ENCODE assay signal across 15 cellular contexts in the genomic region with DNA sequence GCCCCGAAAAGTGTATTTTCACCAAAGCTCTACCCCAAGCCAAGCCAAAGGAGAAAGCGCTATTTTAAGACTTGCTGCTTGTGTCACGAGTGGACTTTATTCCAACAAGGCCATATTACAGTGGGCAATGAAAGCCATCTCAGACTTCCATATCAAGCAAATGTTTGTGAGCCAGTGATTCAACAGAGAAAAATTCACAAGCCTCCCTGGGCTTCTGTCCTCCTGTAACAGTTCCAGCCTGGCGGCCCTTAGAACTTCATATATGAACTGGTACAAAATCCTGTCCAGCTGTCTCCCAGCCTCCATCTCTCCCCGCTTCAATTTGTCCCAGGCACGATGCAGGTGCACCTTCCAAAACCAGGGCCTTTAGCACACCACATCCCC. TPM values are rescaled to one million over a fixed set of nuclear protein-coding genes. Genes with fewer than 3 reads are reported as not detected.
A peak's percentile ranks its signal among the peaks of the same experiment; 100 is the strongest.
DNase-seq lines count a peak whose midpoint lies in the region; ATAC-seq and TF ChIP-seq lines count a peak whose summit lies in the region.
"Had no signal": no experiment of that assay in that cellular context is flagged by ENCODE, and none has a peak within 500 bp of the region (broad histone marks: within the 10 kb centered on the region; RNA-seq: fewer than 3 reads in every experiment).

No MANE protein-coding gene starts in this region.

- WGBS in IMR-90 (ENCODE audit: extremely low coverage in 2 of 2, insufficient read length in 1 of 2), 2 experiments: 33% methylated on average over 1 of the region's 6 CpGs; no CpG with 5 or more reads in 1 of the 2 experiments

- POLR2A ChIA-PET in IMR-90 (lab: Charles Lee; ENCODE audit: unreplicated experiment): no interaction called here

- H3K4me1 ChIP-seq in IMR-90 (ENCODE audit: control insufficient read depth, insufficient read depth, low read length) (peaks cover 7% of the 10 kb centered on the region), muscle layer of duodenum (ENCODE audit: control insufficient read depth in 1 of 2, insufficient read depth in 2 of 2, low read length in 2 of 2) (peaks cover 0 to 16% of the 10 kb centered on the region in 2 donors), upper lobe of right lung (no peaks in the 10 kb centered on the region)
- H3K4me1 ChIP-seq: parathyroid adenoma had no signal

- intact Hi-C loops in IMR-90 (cut with micrococcal nuclease) (no loop called here), upper lobe of right lung (cut with DNase I) (no loop called here)

- dilution Hi-C loops in IMR-90 (cut with HindIII; ENCODE audit: low sequenced_read_pairs, unreplicated experiment): no loop called here

- peak; percentile 92 for ATAC-seq in IMR-90 (ENCODE audit: low read depth)
- peak; percentile 38 for ATAC-seq in upper lobe of right lung
- ATAC-seq: activated naive CD4-positive, alpha-beta T cell treated with anti-CD3 and anti-CD28 coated beads, Interleukin-2, amount 50 U/mL, for 72 hours; stimulated activated naive CD8-positive, alpha-beta T cell treated with anti-CD3 and anti-CD28 coated beads, Interleukin-15, Interleukin-2, amounts not matched to agents 100 U/mL and 50 U/mL, for 24 hours had no signal

- H3K9me1 ChIP-seq in IMR-90 (ENCODE audit: insufficient read depth, low read length): no peaks in the 10 kb centered on the region; the same call in 1 of the 2 replicates

- H2BK15ac ChIP-seq in IMR-90 (ENCODE audit: low read depth, low read length): no peak overlapping the region

- H3K9ac ChIP-seq in IMR-90 (ENCODE audit: low read depth, low read length): no peak overlapping the region
- H3K9ac ChIP-seq: parathyroid adenoma had no signal

- H3K27ac ChIP-seq in IMR-90 (ENCODE audit: insufficient read depth, low read length) (no peak overlapping the region), muscle layer of duodenum (ENCODE audit: low read length) (peak overlapping the region; percentile 51), upper lobe of right lung (no peak overlapping the region)
- H3K27ac ChIP-seq: parathyroid adenoma, SK-N-MC, WERI-Rb-1 had no signal

- no peak overlapping the region for H4K5ac ChIP-seq in IMR-90 (ENCODE audit: low read depth, low read length)

- H3K4me3 ChIP-seq in IMR-90 (ENCODE audit: insufficient read depth, low read depth, low read length) (no peak overlapping the region), muscle layer of duodenum (ENCODE audit: low read depth in 1 of 2, low read length in 2 of 2) (no peak overlapping the region), upper lobe of right lung (no peak overlapping the region)
- H3K4me3 ChIP-seq: SK-N-MC had no signal

- peak overlapping the region; percentile 42 for H2AK9ac ChIP-seq in IMR-90 (replicated peaks; ENCODE audit: low read depth, low read length, poor library complexity)

- peak overlapping the region; percentile 15; the same call in 1 of the 2 replicates for H4K91ac ChIP-seq in IMR-90 (ENCODE audit: insufficient read depth, low read depth, low read length)

- 0 out of 4 replicates have a peak overlapping the region, but pooled peaks of 1 of the 2 experiments have one; percentile 60 for H4K8ac ChIP-seq in IMR-90 (ENCODE audit: low read depth in 2 of 2, low read length in 2 of 2)

- H3K79me1 ChIP-seq in IMR-90 (ENCODE audit: low read depth in 1 of 2, low read length in 2 of 2): peaks cover 17 to 53% of the 10 kb centered on the region in 2 experiments

- no peak overlapping the region; the same call in 1 of the 2 replicates for H2BK20ac ChIP-seq in IMR-90 (ENCODE audit: low read depth, low read length)

- H3K18ac ChIP-seq in IMR-90 (ENCODE audit: low read depth, low read length): no peak overlapping the region

- H3K27me3 ChIP-seq in IMR-90 (ENCODE audit: control insufficient read depth, insufficient read depth, low read length): no peaks in the 10 kb centered on the region
- no peaks in the 10 kb centered on the region for H3K27me3 ChIP-seq in muscle layer of duodenum (ENCODE audit: low read depth, low read length)
- H3K27me3 ChIP-seq in upper lobe of right lung: no peaks in the 10 kb centered on the region

- H2BK120ac ChIP-seq in IMR-90 (ENCODE audit: low read depth, low read length): peak overlapping the region; percentile 43; the same call in 1 of the 2 replicates

- CTCF ChIA-PET in IMR-90 (lab: Yijun Ruan, JAX): no interaction called here

- in situ Hi-C loops in IMR-90 (cut with MboI; ENCODE audit: low sequenced_read_pairs): no loop called here

- no peak for TF ChIP-seq POLR2A in IMR-90 (IDR thresholded peaks at IDR 0.05; ENCODE audit: low read depth, low read length)

- H3K4ac ChIP-seq in IMR-90 (ENCODE audit: low read depth, low read length): peak overlapping the region; percentile 69; the same call in 1 of the 2 replicates

- H2AK5ac ChIP-seq in IMR-90 (ENCODE audit: low read depth, low read length): no peak overlapping the region

- H3K14ac ChIP-seq in IMR-90 (replicated peaks; ENCODE audit: low read depth, low read length): no peak overlapping the region

- no peak overlapping the region for H2AFZ ChIP-seq in IMR-90 (replicated peaks; ENCODE audit: low read length, poor library complexity)
- H2AFZ ChIP-seq: parathyroid adenoma had no signal

- no peak overlapping the region for H2BK5ac ChIP-seq in IMR-90 (ENCODE audit: low read depth, low read length, poor library complexity, severe bottlenecking)

- no peak overlapping the region; the same call in 1 of the 2 replicates for H3K56ac ChIP-seq in IMR-90 (ENCODE audit: extremely low read depth, insufficient read depth, low read length)

- TF ChIP-seq CTCF in IMR-90 (conservative IDR thresholded peaks at IDR 0.05; ENCODE audit: low read depth, low read length) (no peak), upper lobe of right lung (IDR thresholded peaks at IDR 0.05) (no peak)

- no TSS peak for BruUV-seq in IMR-90 (replicated peaks; lab: Mats Ljungman, UMichigan)

- peaks cover 6% of the 10 kb centered on the region; the same call in 1 of the 2 replicates for H4K20me1 ChIP-seq in IMR-90 (ENCODE audit: insufficient read depth, low read length)

- H3K23ac ChIP-seq in IMR-90 (ENCODE audit: low read depth, low read length): 0 out of 2 replicates have a peak overlapping the region, but pooled peaks have one; percentile 41

- H3K4me2 ChIP-seq in IMR-90 (ENCODE audit: low read depth, low read length): peak overlapping the region; percentile 26; the same call in 1 of the 2 replicates

- no peaks in the 10 kb centered on the region for H3K9me3 ChIP-seq in IMR-90 (ENCODE audit: control insufficient read depth, insufficient read depth, low read length)
- H3K9me3 ChIP-seq in muscle layer of duodenum (ENCODE audit: control insufficient read depth in 1 of 2, low read length in 2 of 2): no peaks in the 10 kb centered on the region
- no peaks in the 10 kb centered on the region for H3K9me3 ChIP-seq in upper lobe of right lung

- DNase-seq in IMR-90: peak; percentile 84
- peak; percentile 33 for DNase-seq in fibroblast of peridontal ligament (ENCODE audit: extremely low read depth)
- DNase-seq in upper lobe of right lung: no peak
- DNase-seq in activated CD4-positive, alpha-beta T cell treated with anti-CD3 and anti-CD28 coated beads, Interleukin-2, amount 50 U/mL, for 48 hours: no peak
- no peak for DNase-seq in iPS-NIHi11 (ENCODE audit: low spot score)
- no peak for DNase-seq in NCI-H446 (lab: John Stamatoyannopoulos, UW)
- DNase-seq: activated CD8-positive, alpha-beta memory T cell treated with anti-CD3 and anti-CD28 coated beads, Interleukin-2, amount 50 U/mL, for 4 hours; NCI-H2081 treated with DMSO at 0.1 percent for 48 hours; stimulated activated CD4-positive, alpha-beta T cell treated with anti-CD3 and anti-CD28 coated beads, Interleukin-4, amount 100 ng/mL, for 1 hour; stimulated activated naive CD8-positive, alpha-beta T cell treated with anti-CD3 and anti-CD28 coated beads, Interleukin-15, Interleukin-2, amounts not matched to agents 100 U/mL and 50 U/mL, for 24 hours; WERI-Rb-1 had no signal

- no peak for TF ChIP-seq RAD21 in IMR-90 (IDR thresholded peaks at IDR 0.05; ENCODE audit: low read length)

- peaks cover 3% of the 10 kb centered on the region for H3K36me3 ChIP-seq in IMR-90 (ENCODE audit: control insufficient read depth, insufficient read depth, low read length)
- no peaks in the 10 kb centered on the region for H3K36me3 ChIP-seq in muscle layer of duodenum (ENCODE audit: control insufficient read depth in 1 of 2, insufficient read depth in 2 of 2, low read length in 2 of 2)
- no peaks in the 10 kb centered on the region for H3K36me3 ChIP-seq in upper lobe of right lung
- H3K36me3 ChIP-seq: WERI-Rb-1 had no signal

TF ChIP-seq in IMR-90, 13 proteins besides CTCF, POLR2A, EP300 and RAD21:
- TF ChIP-seq NFE2L2 (IDR thresholded peaks at IDR 0.05; ENCODE audit: low read depth, low read length) (no peak), MAZ (IDR thresholded peaks at IDR 0.05; ENCODE audit: borderline replicate concordance, low read depth, low read length) (0 out of 2 replicates have a peak, but pooled peaks have one; percentile 1)

RNA-seq across cellular contexts. Expression of a gene that starts 11.2 kb away (rescaled TPM):
- 7.2 and 12.4 TPM in 2 replicates for total RNA-seq in IMR-90 (2012; rRNA removed)
- 6.2 and 6.5 TPM in 2 replicates for polyA plus RNA-seq in IMR-90 (2012; rRNA removed)
- 6.6 and 16.6 TPM in 2 replicates for polyA plus RNA-seq in IMR-90 (2012; cell fraction: cytosol; rRNA removed)
- polyA plus RNA-seq in IMR-90 (2012; cell fraction: nucleus; rRNA removed; ENCODE audit: low replicate concordance): 3.8 and 4.1 TPM in 2 replicates
- total RNA-seq in upper lobe of right lung: 33.5 TPM

Comparison
In these comparisons a context has a peak if more than half of its experiments do, and no peak if none do; other contexts are left out.
1. DNase-seq: peak in IMR-90 (single experiment) and fibroblast of peridontal ligament (single experiment); none in upper lobe of right lung (single experiment), activated CD4-positive, alpha-beta T cell treated with anti-CD3 and anti-CD28 coated beads, Interleukin-2, amount 50 U/mL, for 48 hours (0 of 2), iPS-NIHi11 (single experiment) and NCI-H446 (0 of 2).